8 cellular contexts compared by ENCODE assay signal in genomic region chr5:80406980-80407734, GRCh38. TPM values are rescaled to one million over a fixed set of nuclear protein-coding genes. Genes with fewer than 3 reads are reported as not detected.
DNase-seq lines count a peak whose midpoint lies in the region; FAIRE-seq and TF ChIP-seq lines count a peak whose summit lies in the region.

No MANE protein-coding gene starts in this region.

- H3K27me3 ChIP-seq in Loucy (ENCODE audit: insufficient read depth, low read length, poor library complexity, severe bottlenecking): no peaks in the 10 kb centered on the region
- H3K27me3 ChIP-seq in iPS-20b (ENCODE audit: insufficient read depth, low read length): no peaks in the 10 kb centered on the region
- H3K27me3 ChIP-seq in small intestine (ENCODE audit: control insufficient read depth in 2 of 2, insufficient read depth in 2 of 2, low read length in 2 of 2): no peaks in the 10 kb centered on the region

- peaks cover 37% of the 10 kb centered on the region for H3K4me1 ChIP-seq in Loucy (ENCODE audit: insufficient read depth, low read length, poor library complexity, severe bottlenecking)
- H3K4me1 ChIP-seq in iPS-20b (ENCODE audit: insufficient read depth, low read length): peaks cover 5% of the 10 kb centered on the region; the same call in 1 of the 2 replicates
- no peaks in the 10 kb centered on the region for H3K4me1 ChIP-seq in small intestine (ENCODE audit: control insufficient read depth in 2 of 2, insufficient read depth in 1 of 2, low read depth in 1 of 2, low read length in 1 of 2)

- peak overlapping the region; percentile 84 for H3K4me2 ChIP-seq in Loucy (ENCODE audit: low read depth, low read length, poor library complexity, severe bottlenecking)

- H3K36me3 ChIP-seq in Loucy (ENCODE audit: insufficient read depth, low read length) (no peaks in the 10 kb centered on the region), iPS-20b (ENCODE audit: insufficient read depth, low read depth, low read length) (no peaks in the 10 kb centered on the region; the same call in 1 of the 2 replicates), small intestine (ENCODE audit: control insufficient read depth in 2 of 2, insufficient read depth in 2 of 2, low read length in 2 of 2) (peaks cover 0 to 2% of the 10 kb centered on the region in 2 donors)

- peak overlapping the region; percentile 93 for H3K9ac ChIP-seq in Loucy (ENCODE audit: low read depth, low read length, poor library complexity, severe bottlenecking)
- peak overlapping the region; percentile 84; the same call in 1 of the 2 replicates for H3K9ac ChIP-seq in iPS-20b (ENCODE audit: low read depth, low read length)

- no peak for FAIRE-seq in small intestine (lab: Jason Lieb, UNC)

- peaks cover 10% of the 10 kb centered on the region for H4K20me1 ChIP-seq in Loucy (ENCODE audit: insufficient read depth, low read length, poor library complexity, severe bottlenecking)

- 0 out of 2 replicates have a peak, but pooled peaks cover 2% of the 10 kb centered on the region for H3F3A ChIP-seq in Loucy (ENCODE audit: low read depth)

- DNase-seq in NOMO-1 treated with DMSO at 0.1 percent for 48 hours (lab: John Stamatoyannopoulos, UW; ENCODE audit: unreplicated experiment) (peak; percentile 64), NOMO-1 treated with dmso at 0.1 percent for 144 hours (lab: John Stamatoyannopoulos, UW; ENCODE audit: unreplicated experiment) (no peak), amniotic epithelial cell (ENCODE audit: low read depth) (peak; percentile 60), small intestine (no peak), DMS79 (lab: John Stamatoyannopoulos, UW) (no peak), HK-2 (ENCODE audit: unreplicated experiment) (no peak)

- WGBS in small intestine, 3 donors: 15 to 25% (median 24%) methylated on average over 30 to 31 of the region's 31 CpGs

- peak overlapping the region; percentile 92 for H2AFZ ChIP-seq in Loucy (ENCODE audit: low read length)

- no peaks in the 10 kb centered on the region for H3K9me2 ChIP-seq in Loucy (replicated peaks; ENCODE audit: low read depth, low read length)

- H3K4me3 ChIP-seq in Loucy (ENCODE audit: low read length, poor library complexity, severe bottlenecking): peak overlapping the region; percentile 96
- peak overlapping the region; percentile 94 for H3K4me3 ChIP-seq in iPS-20b (ENCODE audit: low read length)
- peak overlapping the region; percentile 85 to 97 for H3K4me3 ChIP-seq in small intestine (ENCODE audit: low read depth in 1 of 2, low read length in 2 of 2)

- no peak for TF ChIP-seq CTCF in Loucy (conservative IDR thresholded peaks at IDR 0.05; ENCODE audit: low read length)

- peak overlapping the region; percentile 79 for H3K27ac ChIP-seq in iPS-20b (ENCODE audit: low read length)
- H3K27ac ChIP-seq in small intestine (ENCODE audit: low read depth in 1 of 2, low read length in 1 of 2): peak overlapping the region; percentile 98

- peaks cover 37% of the 10 kb centered on the region for H3K79me2 ChIP-seq in Loucy (ENCODE audit: insufficient read depth, low read length)

- no peaks in the 10 kb centered on the region for H3K9me3 ChIP-seq in Loucy (ENCODE audit: insufficient read depth, low read depth, low read length)
- H3K9me3 ChIP-seq in iPS-20b (ENCODE audit: insufficient read depth, low read depth, low read length): no peaks in the 10 kb centered on the region
- H3K9me3 ChIP-seq in small intestine (ENCODE audit: control insufficient read depth, low read depth): no peaks in the 10 kb centered on the region

RNA-seq across cellular contexts. Expression of gene ZFYVE16, which starts 0.7 kb away (rescaled TPM):
- polyA plus RNA-seq in small intestine: 1 to 10 TPM; 6.2 to 7.8 (median 7.0) TPM

Comparison
In these comparisons a context has a peak if more than half of its experiments do, and no peak if none do; other contexts are left out.
1. DNase-seq: peak in NOMO-1 treated with DMSO at 0.1 percent for 48 hours (single experiment) and amniotic epithelial cell (single experiment); none in NOMO-1 treated with dmso at 0.1 percent for 144 hours (single experiment), small intestine (single experiment), DMS79 (single experiment) and HK-2 (single experiment).
2. Peak in every context shown above with its lines, with median percentiles within 50 percentile points of each other: H3K4me3 ChIP-seq.